2 cellular contexts compared by ENCODE assay signal in genomic region chr12:124423683-124424515, GRCh38.
A peak's percentile ranks its signal among the peaks of the same experiment; 100 is the strongest.
TF ChIP-seq lines count a peak whose summit lies in the region.

No MANE protein-coding gene starts in this region.

TF ChIP-seq in HCT116, 20 proteins besides CTCF, POLR2A, EP300 and RAD21 (continued from another document):
- no peak for TF ChIP-seq EGR1 (IDR thresholded peaks at IDR 0.05; ENCODE audit: low read depth)
- TF ChIP-seq CBX3 (IDR thresholded peaks at IDR 0.05; ENCODE audit: low read depth), result no peak
- TF ChIP-seq REST (IDR thresholded peaks at IDR 0.05; ENCODE audit: low read depth), result no peak
- no peak for TF ChIP-seq YY1 (IDR thresholded peaks at IDR 0.05; ENCODE audit: extremely low read depth, insufficient replicate concordance, low read depth, low read length)

TF ChIP-seq in K562, 482 proteins besides CTCF, POLR2A, EP300 and RAD21 (continued from another document and continues in another):
- no peak for TF ChIP-seq PHF21A (IDR thresholded peaks at IDR 0.05; ENCODE audit: borderline replicate concordance, low read depth)
- no peak for TF ChIP-seq ZNF354B (CRISPR knock-in tag; IDR thresholded peaks at IDR 0.05)
- peak; percentile 68; the same call in 1 of the 2 replicates for TF ChIP-seq CBX1 (IDR thresholded peaks at IDR 0.05; ENCODE audit: low read depth)
- no peak for TF ChIP-seq ARID3B (CRISPR knock-in tag; IDR thresholded peaks at IDR 0.05; ENCODE audit: borderline replicate concordance)
- TF ChIP-seq ADNP (tag; IDR thresholded peaks at IDR 0.05), result peak; percentile 99
- peak; percentile 56; the same call in 1 of the 2 replicates for TF ChIP-seq RAD51 (IDR thresholded peaks at IDR 0.05; ENCODE audit: borderline replicate concordance, low read depth)
- no peak for TF ChIP-seq THRB (CRISPR knock-in tag; conservative IDR thresholded peaks at IDR 0.05)
- TF ChIP-seq ZBTB40 (IDR thresholded peaks at IDR 0.05), result no peak
- TF ChIP-seq ZBTB40 (CRISPR knock-in tag; IDR thresholded peaks at IDR 0.05), result no peak
- peak in 1 of 2 experiments; percentile 61; a peak in 1 of 4 replicates for TF ChIP-seq FOXA3 (CRISPR knock-in tag; conservative IDR thresholded peaks at IDR 0.05 in 1 of 2, IDR thresholded peaks at IDR 0.05 in 1 of 2)
- TF ChIP-seq XRCC5 (IDR thresholded peaks at IDR 0.05; ENCODE audit: low read depth, low read length), result 0 out of 2 replicates have a peak, but pooled peaks have one; percentile 44
- TF ChIP-seq CBX3 (IDR thresholded peaks at IDR 0.05; ENCODE audit: borderline replicate concordance in 1 of 2, low read length in 2 of 2), result peak in 1 of 2 experiments; percentile 77; a peak in 1 of 3 replicates
- 0 out of 2 replicates have a peak, but pooled peaks have one; percentile 42 for TF ChIP-seq FOXK1 (CRISPR knock-in tag; IDR thresholded peaks at IDR 0.05; ENCODE audit: borderline replicate concordance)
- no peak for TF ChIP-seq RBM17 (IDR thresholded peaks at IDR 0.05; ENCODE audit: borderline replicate concordance, low read depth, low read length)
- TF ChIP-seq NR2C2 (CRISPR knock-in tag; IDR thresholded peaks at IDR 0.05), result no peak
- TF ChIP-seq NR2C2 (tag; IDR thresholded peaks at IDR 0.05), result no peak
- peak; percentile 42; the same call in 1 of the 2 replicates for TF ChIP-seq USF2 (CRISPR knock-in tag; IDR thresholded peaks at IDR 0.05)
- no peak for TF ChIP-seq CXXC5 (CRISPR knock-in tag; IDR thresholded peaks at IDR 0.05)
- TF ChIP-seq KDM1A (IDR thresholded peaks at IDR 0.05), result peak; percentile 80 to 92
- peak; percentile 92 for TF ChIP-seq RBM25 (IDR thresholded peaks at IDR 0.05; ENCODE audit: low read depth, low read length, severe bottlenecking)
- TF ChIP-seq ZNF184 (CRISPR knock-in tag; IDR thresholded peaks at IDR 0.05), result no peak
- 0 out of 2 replicates have a peak, but pooled peaks have one; percentile 4 for TF ChIP-seq E2F5 (CRISPR knock-in tag; IDR thresholded peaks at IDR 0.05)
- TF ChIP-seq RBM15 (IDR thresholded peaks at IDR 0.05; ENCODE audit: insufficient read depth, low read length), result no peak
- 0 out of 2 replicates have a peak, but pooled peaks have one; percentile 22 for TF ChIP-seq ESRRA (IDR thresholded peaks at IDR 0.05; ENCODE audit: borderline replicate concordance, low read depth)
- 0 out of 2 replicates have a peak, but pooled peaks have one; percentile 30 for TF ChIP-seq PTBP1 (IDR thresholded peaks at IDR 0.05; ENCODE audit: low read depth, low read length)
- TF ChIP-seq NFIX (CRISPR knock-in tag; IDR thresholded peaks at IDR 0.05; ENCODE audit: low read depth), result no peak
- peak; percentile 80 for TF ChIP-seq MAX (CRISPR knock-in tag; IDR thresholded peaks at IDR 0.05)
- no peak for TF ChIP-seq SP1 (CRISPR knock-in tag; IDR thresholded peaks at IDR 0.05)
- TF ChIP-seq HDGF (IDR thresholded peaks at IDR 0.05), result 0 out of 2 replicates have a peak, but pooled peaks have one; percentile 71
- no peak for TF ChIP-seq NR2F6 (CRISPR knock-in tag; IDR thresholded peaks at IDR 0.05)
- TF ChIP-seq POLR2B (IDR thresholded peaks at IDR 0.05; ENCODE audit: low read depth, partially characterized antibody), result no peak
